11 cellular contexts compared by ENCODE assay signal in the genomic region with DNA sequence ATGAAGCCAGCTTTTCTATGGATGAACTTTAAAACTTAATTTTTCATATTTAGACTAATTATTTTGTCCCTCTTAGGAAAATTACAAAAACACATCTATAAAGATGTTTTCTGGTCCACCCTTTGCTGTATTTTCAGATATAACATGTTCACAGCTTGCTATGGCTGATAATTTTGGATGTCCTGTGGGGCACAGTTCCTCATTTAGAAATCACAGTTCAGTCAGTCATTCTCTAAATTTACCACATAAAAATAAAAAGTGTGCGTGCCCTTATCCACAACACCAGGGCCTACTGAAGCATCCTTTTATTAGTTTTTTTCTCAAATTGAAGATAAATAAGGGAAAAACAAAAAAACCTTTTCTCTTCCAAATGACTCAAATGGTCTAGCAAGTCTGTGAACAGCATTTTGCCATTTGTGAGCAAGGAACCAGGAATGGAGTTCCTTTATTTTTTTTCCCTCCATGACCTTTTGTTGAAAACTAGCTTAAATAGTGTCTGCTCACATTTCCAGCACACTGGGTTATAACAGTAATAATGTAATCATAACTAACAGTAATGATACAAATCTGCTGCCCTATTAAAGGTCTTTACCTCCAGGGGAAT.
A peak's percentile ranks its signal among the peaks of the same experiment; 100 is the strongest.
DNase-seq lines count a peak whose midpoint lies in the region; ATAC-seq and TF ChIP-seq lines count a peak whose summit lies in the region.
"Had no signal": no experiment of that assay in that cellular context is flagged by ENCODE, and none has a peak within 500 bp of the region (broad histone marks: within the 10 kb centered on the region; RNA-seq: fewer than 3 reads in every experiment).

No MANE protein-coding gene starts in this region.

- no peaks in the 10 kb centered on the region for H3K36me3 ChIP-seq in OCI-LY3 (replicated peaks; ENCODE audit: low read depth, low read length)
- peaks cover 0 to 4% (median 2%) of the 10 kb centered on the region in 3 donors for H3K36me3 ChIP-seq in skeletal muscle tissue (ENCODE audit: control insufficient read depth in 3 of 3, insufficient read depth in 3 of 3, low read length in 3 of 3)
- H3K36me3 ChIP-seq in H7 (replicated peaks; ENCODE audit: control insufficient read depth, insufficient read depth, low read length): no peaks in the 10 kb centered on the region
- H3K36me3 ChIP-seq: ovary had no signal

- H3K4me3 ChIP-seq in OCI-LY3 (ENCODE audit: low read length) (no peak overlapping the region), fibroblast of mammary gland (ENCODE audit: control insufficient read depth, low read depth, low read length) (no peak overlapping the region), skeletal muscle tissue (ENCODE audit: low read length in 3 of 3) (no peak overlapping the region), H7 (ENCODE audit: insufficient read depth, low read depth, low read length) (no peak overlapping the region)
- H3K4me3 ChIP-seq: ovary had no signal

- DNase-seq in fibroblast of mammary gland (ENCODE audit: low read depth) (peak; percentile 41), NCI-H2196 treated with DMSO at 0.1 percent for 48 hours (lab: John Stamatoyannopoulos, UW; ENCODE audit: unreplicated experiment) (no peak), H7 (no peak), erythroblast (lab: John Stamatoyannopoulos, UW) (no peak)
- no peak for DNase-seq in activated CD4-positive, alpha-beta T cell treated with anti-CD3 and anti-CD28 coated beads for 48 hours
- DNase-seq: DND-41, ovary, T-helper 2 cell had no signal

- H3K9ac ChIP-seq in OCI-LY3 (ENCODE audit: low read length) (no peak overlapping the region), skeletal muscle tissue (ENCODE audit: low read depth in 1 of 3, low read length in 3 of 3) (no peak overlapping the region)

- no peak overlapping the region for H2AFZ ChIP-seq in OCI-LY3 (ENCODE audit: low read depth, low read length)

- TF ChIP-seq CTCF in OCI-LY3 (IDR thresholded peaks at IDR 0.05; ENCODE audit: low read depth, low read length) (no peak), fibroblast of mammary gland (conservative IDR thresholded peaks at IDR 0.05; ENCODE audit: control insufficient read depth, insufficient read depth, low read depth, low read length) (no peak)

- H3K4me1 ChIP-seq in OCI-LY3 (ENCODE audit: low read length) (peaks cover 16% of the 10 kb centered on the region), skeletal muscle tissue (ENCODE audit: control insufficient read depth in 3 of 3, insufficient read depth in 3 of 3, low read length in 3 of 3) (peaks cover 3 to 21% (median 9%) of the 10 kb centered on the region in 3 donors)

- H3K4me2 ChIP-seq in OCI-LY3 (ENCODE audit: low read length): peak overlapping the region; percentile 40

- H4K20me1 ChIP-seq in OCI-LY3 (ENCODE audit: insufficient read depth, low read length): no peaks in the 10 kb centered on the region

- H3K79me2 ChIP-seq in OCI-LY3 (ENCODE audit: low read length): no peaks in the 10 kb centered on the region

- no peak overlapping the region for H3K27ac ChIP-seq in OCI-LY3 (ENCODE audit: low read length)
- H3K27ac ChIP-seq in skeletal muscle tissue (ENCODE audit: low read depth, low read length): peak overlapping the region; percentile 7
- H3K27ac ChIP-seq: ovary had no signal

- ATAC-seq in GM18907 (IDR thresholded peaks at IDR 0.05; ENCODE audit: unreplicated experiment): peak; percentile 50

- TF ChIP-seq POLR2A in erythroblast (IDR thresholded peaks at IDR 0.05; ENCODE audit: low read length): no peak

- H3K27me3 ChIP-seq in OCI-LY3 (ENCODE audit: low read depth, low read length) (no peaks in the 10 kb centered on the region), skeletal muscle tissue (ENCODE audit: control insufficient read depth in 3 of 3, insufficient read depth in 3 of 3, low read length in 3 of 3) (no peaks in the 10 kb centered on the region), H7 (ENCODE audit: control insufficient read depth, insufficient read depth, low read length) (no peaks in the 10 kb centered on the region)
- H3K27me3 ChIP-seq: ovary had no signal

- H3K9me3 ChIP-seq in OCI-LY3 (ENCODE audit: insufficient read depth, low read length) (no peaks in the 10 kb centered on the region), skeletal muscle tissue (ENCODE audit: control insufficient read depth in 3 of 3, low read length in 3 of 3) (no peaks in the 10 kb centered on the region)
- H3K9me3 ChIP-seq: ovary had no signal
